In the genomic region with DNA sequence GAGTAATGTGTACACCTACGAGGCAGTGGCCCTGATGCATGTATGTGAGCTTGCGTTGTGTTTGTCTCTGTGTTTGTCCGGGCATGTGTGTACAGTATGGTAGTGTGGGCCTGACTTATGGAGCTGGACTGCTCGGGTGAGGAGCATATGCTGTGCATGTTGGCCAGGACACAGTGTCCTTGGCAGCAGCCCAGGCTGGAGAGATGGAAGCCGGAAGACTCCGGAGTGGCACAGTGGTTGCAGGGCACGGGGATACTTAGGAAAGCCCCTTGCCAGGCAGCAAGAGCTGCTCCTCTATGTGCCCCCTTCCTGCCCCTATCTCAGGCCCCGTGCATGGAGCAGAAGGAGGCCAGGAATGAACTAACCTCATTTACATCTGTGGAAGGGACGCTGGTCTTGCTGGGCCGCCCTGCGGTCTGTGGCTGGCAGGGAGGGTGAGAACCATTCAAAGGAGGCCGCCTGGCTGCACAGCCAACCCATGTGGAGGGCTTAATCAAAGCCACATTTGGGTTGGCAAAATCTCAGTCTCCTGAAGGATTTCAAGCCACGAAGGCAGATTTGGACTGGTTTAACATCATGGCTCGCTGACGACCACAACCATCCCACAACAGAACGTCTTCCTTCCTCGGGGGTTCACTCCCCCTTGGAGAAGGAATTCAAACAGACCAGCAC, we compare ENCODE assay signal across 19 cellular contexts. TPM values are rescaled to one million over a fixed set of nuclear protein-coding genes. Genes with fewer than 3 reads are reported as not detected.
DNase-seq lines count a peak whose midpoint lies in the region; ATAC-seq, FAIRE-seq and TF ChIP-seq lines count a peak whose summit lies in the region.
"Had no signal": no experiment of that assay in that cellular context is flagged by ENCODE, and none has a peak within 500 bp of the region (broad histone marks: within the 10 kb centered on the region; RNA-seq: fewer than 3 reads in every experiment).

No MANE protein-coding gene starts in this region.

- no peak for FAIRE-seq in kidney (lab: Jason Lieb, UNC)
- FAIRE-seq: colon had no signal

- H3K27ac ChIP-seq in kidney (ENCODE audit: low read depth in 2 of 2, low read length in 2 of 2) = no peak overlapping the region

- ATAC-seq in stimulated activated naive B cell treated with anti-CD40 and anti-IgM and Interleukin-4, amounts not matched to agents 10 μg/mL and 1 μg/mL and 100 μg/mL, for 72 hours (replicated peaks) = no peak
- ATAC-seq in HG02938 (IDR thresholded peaks at IDR 0.05; ENCODE audit: unreplicated experiment) (no peak), GM19455 (IDR thresholded peaks at IDR 0.05; ENCODE audit: unreplicated experiment) (no peak)
- ATAC-seq in activated CD8-positive, alpha-beta T cell treated with anti-CD3 and anti-CD28 coated beads for 36 hours = no peak
- ATAC-seq: stimulated activated memory B cell treated with anti-CD40 and anti-IgM and Interleukin-4, amounts not matched to agents 10 μg/mL and 1 μg/mL and 100 μg/mL, for 72 hours had no signal

- peak overlapping the region; percentile 20 for H3K27ac Mint-ChIP-seq in stimulated activated naive B cell treated with anti-CD40 and anti-IgM and Interleukin-4, amounts not matched to agents 10 μg/mL and 1 μg/mL and 100 μg/mL, for 72 hours
- no peak overlapping the region for H3K27ac Mint-ChIP-seq in activated CD8-positive, alpha-beta T cell treated with anti-CD3 and anti-CD28 coated beads for 36 hours
- H3K27ac Mint-ChIP-seq: stimulated activated memory B cell treated with anti-CD40 and anti-IgM and Interleukin-4, amounts not matched to agents 10 μg/mL and 1 μg/mL and 100 μg/mL, for 72 hours had no signal

- peaks cover 34% of the 10 kb centered on the region in 2 donors for H3K36me3 Mint-ChIP-seq in stimulated activated naive B cell treated with anti-CD40 and anti-IgM and Interleukin-4, amounts not matched to agents 10 μg/mL and 1 μg/mL and 100 μg/mL, for 72 hours
- H3K36me3 Mint-ChIP-seq in activated CD8-positive, alpha-beta T cell treated with anti-CD3 and anti-CD28 coated beads for 36 hours (ENCODE audit: low read depth) = no peaks in the 10 kb centered on the region
- H3K36me3 Mint-ChIP-seq: stimulated activated memory B cell treated with anti-CD40 and anti-IgM and Interleukin-4, amounts not matched to agents 10 μg/mL and 1 μg/mL and 100 μg/mL, for 72 hours had no signal

- no peak overlapping the region for H3K4me3 Mint-ChIP-seq in stimulated activated naive B cell treated with anti-CD40 and anti-IgM and Interleukin-4, amounts not matched to agents 10 μg/mL and 1 μg/mL and 100 μg/mL, for 72 hours
- no peak overlapping the region for H3K4me3 Mint-ChIP-seq in activated CD8-positive, alpha-beta T cell treated with anti-CD3 and anti-CD28 coated beads for 36 hours
- H3K4me3 Mint-ChIP-seq: stimulated activated memory B cell treated with anti-CD40 and anti-IgM and Interleukin-4, amounts not matched to agents 10 μg/mL and 1 μg/mL and 100 μg/mL, for 72 hours had no signal

- H3K36me3 ChIP-seq in kidney (ENCODE audit: control insufficient read depth in 1 of 2, insufficient read depth in 2 of 2, low read length in 2 of 2) = no peaks in the 10 kb centered on the region

- H3K4me1 ChIP-seq in kidney (ENCODE audit: control insufficient read depth in 1 of 2, insufficient read depth in 1 of 2, low read depth in 1 of 2, low read length in 2 of 2) = no peaks in the 10 kb centered on the region

- no peak overlapping the region for H3K4me3 ChIP-seq in kidney (ENCODE audit: low read length in 2 of 2)

- DNase-seq in GM04504 (ENCODE audit: low read depth) (peak; percentile 35), dedifferentiated amniotic fluid mesenchymal stem cell (ENCODE audit: extremely low spot score) (peak; percentile 24), kidney (peak; percentile 58)
- no peak for DNase-seq in stimulated activated naive B cell treated with anti-CD40 and anti-IgM and Interleukin-4, amounts not matched to agents 10 μg/mL and 1 μg/mL and 100 μg/mL, for 72 hours
- no peak for DNase-seq in activated CD4-positive, alpha-beta T cell treated with anti-CD3 and anti-CD28 coated beads for 4 hours
- no peak for DNase-seq in activated CD8-positive, alpha-beta T cell treated with anti-CD3 and anti-CD28 coated beads for 36 hours
- DNase-seq: activated CD4-positive, alpha-beta T cell treated with anti-CD3 and anti-CD28 coated beads, Interleukin-2, amount 50 U/mL, for 4 hours; activated effector memory CD4-positive, alpha-beta T cell treated with Interleukin-2 at 50 U/mL for 16 hours; foreskin melanocyte; GF-D8; Kasumi-1; OCI-M1; stimulated activated CD4-positive, alpha-beta T cell treated with anti-CD3 and anti-CD28 coated beads, Interleukin-2, amount 100 ng/mL, for 48 hours had no signal

- H3K9me3 Mint-ChIP-seq in stimulated activated naive B cell treated with anti-CD40 and anti-IgM and Interleukin-4, amounts not matched to agents 10 μg/mL and 1 μg/mL and 100 μg/mL, for 72 hours = peaks cover 0 to 2% of the 10 kb centered on the region in 2 donors
- H3K9me3 Mint-ChIP-seq in activated CD8-positive, alpha-beta T cell treated with anti-CD3 and anti-CD28 coated beads for 36 hours = peaks cover 2% of the 10 kb centered on the region
- H3K9me3 Mint-ChIP-seq: stimulated activated memory B cell treated with anti-CD40 and anti-IgM and Interleukin-4, amounts not matched to agents 10 μg/mL and 1 μg/mL and 100 μg/mL, for 72 hours had no signal

- peaks cover 0 to 2% of the 10 kb centered on the region in 2 donors for H3K9me3 ChIP-seq in kidney (ENCODE audit: control insufficient read depth in 1 of 2, low read length in 2 of 2)

- intact Hi-C loops in kidney (cut with DNase I) = no loop called here
- intact Hi-C loops in activated CD8-positive, alpha-beta T cell treated with anti-CD3 and anti-CD28 coated beads for 36 hours (cut with micrococcal nuclease) = no loop called here

- H3K27me3 Mint-ChIP-seq in stimulated activated naive B cell treated with anti-CD40 and anti-IgM and Interleukin-4, amounts not matched to agents 10 μg/mL and 1 μg/mL and 100 μg/mL, for 72 hours = no peaks in the 10 kb centered on the region
- no peaks in the 10 kb centered on the region for H3K27me3 Mint-ChIP-seq in activated CD8-positive, alpha-beta T cell treated with anti-CD3 and anti-CD28 coated beads for 36 hours
- H3K27me3 Mint-ChIP-seq: stimulated activated memory B cell treated with anti-CD40 and anti-IgM and Interleukin-4, amounts not matched to agents 10 μg/mL and 1 μg/mL and 100 μg/mL, for 72 hours had no signal

- no peak overlapping the region for H3K9ac ChIP-seq in kidney (ENCODE audit: low read length in 2 of 2)

- peaks cover 4 to 10% of the 10 kb centered on the region in 2 donors for H3K4me1 Mint-ChIP-seq in stimulated activated naive B cell treated with anti-CD40 and anti-IgM and Interleukin-4, amounts not matched to agents 10 μg/mL and 1 μg/mL and 100 μg/mL, for 72 hours
- no peaks in the 10 kb centered on the region for H3K4me1 Mint-ChIP-seq in activated CD8-positive, alpha-beta T cell treated with anti-CD3 and anti-CD28 coated beads for 36 hours (ENCODE audit: low read depth)
- H3K4me1 Mint-ChIP-seq: stimulated activated memory B cell treated with anti-CD40 and anti-IgM and Interleukin-4, amounts not matched to agents 10 μg/mL and 1 μg/mL and 100 μg/mL, for 72 hours had no signal

- TF ChIP-seq CTCF in kidney (IDR thresholded peaks at IDR 0.05; ENCODE audit: borderline replicate concordance, extremely low read depth, insufficient read depth) = no peak
- no peak for TF ChIP-seq CTCF in activated CD8-positive, alpha-beta T cell treated with anti-CD3 and anti-CD28 coated beads for 36 hours (IDR thresholded peaks at IDR 0.05)

- CTCF ChIA-PET in activated CD8-positive, alpha-beta T cell treated with anti-CD3 and anti-CD28 coated beads for 36 hours (lab: Charles Lee) = no interaction called here

- POLR2A ChIA-PET in activated CD8-positive, alpha-beta T cell treated with anti-CD3 and anti-CD28 coated beads for 36 hours (lab: Charles Lee) = no interaction called here

RNA-seq across cellular contexts. Expression of a gene that starts 32.2 kb away (rescaled TPM):
- not detected for total RNA-seq in kidney
- polyA plus RNA-seq in kidney (ENCODE audit: insufficient read depth, low read depth, low replicate concordance) = not detected
- not detected for total RNA-seq in activated CD8-positive, alpha-beta T cell treated with anti-CD3 and anti-CD28 coated beads for 36 hours
- total RNA-seq: liver; T-helper 1 cell treated with Interleukin-12 subunit alpha and Interleukin-12 subunit beta and Interleukin-4 antibody, amounts not matched to agents 30 ng/mL and 1 ng/mL, for 36 hours had no signal
- polyA plus RNA-seq: liver had no signal

Comparison
In these comparisons a context has a peak if more than half of its experiments do, and no peak if none do; other contexts are left out.
1. DNase-seq: peak in GM04504 (single experiment), dedifferentiated amniotic fluid mesenchymal stem cell (single experiment) and kidney (single experiment); none in stimulated activated naive B cell treated with anti-CD40 and anti-IgM and Interleukin-4, amounts not matched to agents 10 μg/mL and 1 μg/mL and 100 μg/mL, for 72 hours (single experiment), activated CD4-positive, alpha-beta T cell treated with anti-CD3 and anti-CD28 coated beads for 4 hours (0 of 2) and activated CD8-positive, alpha-beta T cell treated with anti-CD3 and anti-CD28 coated beads for 36 hours (single experiment).